Comparison of ENCODE assay signal across 33 cellular contexts in the genomic region with DNA sequence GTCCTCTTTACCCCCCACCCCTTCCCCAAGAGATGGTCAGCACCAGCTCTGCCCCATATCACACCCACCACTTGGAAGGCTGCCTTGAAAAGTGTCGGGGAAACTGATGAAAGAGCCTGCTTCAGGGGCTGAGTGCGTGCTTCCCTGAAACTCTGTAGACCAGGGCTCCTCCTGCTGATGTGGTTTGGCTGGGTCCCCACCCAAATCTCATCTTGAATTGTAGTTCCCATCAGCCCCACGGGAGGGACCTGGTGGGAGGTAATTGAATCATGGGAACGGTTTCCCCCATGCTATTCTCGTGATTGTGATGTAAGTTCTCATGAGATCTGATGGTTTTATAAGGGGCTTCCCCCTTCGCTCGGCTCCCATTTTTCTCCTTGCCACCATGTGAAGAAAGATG.
"Had no signal": no experiment of that assay in that cellular context is flagged by ENCODE, and none has a peak within 500 bp of the region (broad histone marks: within the 10 kb centered on the region; RNA-seq: fewer than 3 reads in every experiment).

No MANE protein-coding gene starts in this region.

- FAIRE-seq: astrocyte, TTC549 had no signal

- H3K9me3 ChIP-seq: adrenal gland, body of pancreas, breast epithelium had no signal

- DNase-seq: activated B cell treated with CpG ODN at 0.5 μM for 24 hours; activated CD4-positive, alpha-beta memory T cell treated with anti-CD3 and anti-CD28 coated beads for 36 hours; activated CD4-positive, alpha-beta T cell treated with anti-CD3 and anti-CD28 coated beads for 4 hours; activated CD4-positive, alpha-beta T cell treated with anti-CD3 and anti-CD28 coated beads, Interleukin-2, amount 10 ng/mL, durations not matched to agents 24 days and 14 days; activated CD4-positive, alpha-beta T cell treated with anti-CD3 and anti-CD28 coated beads, Interleukin-2, amount 50 U/mL, for 1 hour; activated CD4-positive, alpha-beta T cell treated with anti-CD3 and anti-CD28 coated beads, Interleukin-2, amount 50 U/mL, for 4 hours; activated CD4-positive, CD25-positive, alpha-beta regulatory T cell treated with anti-CD3 and anti-CD28 coated beads, Interleukin-2, amount 50 U/mL, for 72 hours; activated CD8-positive, alpha-beta memory T cell treated with anti-CD3 and anti-CD28 coated beads, Interleukin-2, amount 50 U/mL, for 4 hours; activated CD8-positive, alpha-beta T cell treated with anti-CD3 and anti-CD28 coated beads for 36 hours; activated effector memory CD4-positive, alpha-beta T cell treated with anti-CD3 and anti-CD28 coated beads, Interleukin-2, amount 50 U/mL, for 16 hours; activated gamma-delta T cell treated with Interleukin-2 at 50 U/mL for 16 hours; activated naive CD4-positive, alpha-beta T cell; activated naive CD4-positive, alpha-beta T cell treated with anti-CD3 and anti-CD28 coated beads for 36 hours; activated naive CD4-positive, alpha-beta T cell treated with anti-CD3 and anti-CD28 coated beads, Interleukin-2, amount 50 U/mL, for 16 hours; activated naive CD8-positive, alpha-beta T cell treated with anti-CD3 and anti-CD28 coated beads for 36 hours; activated T-cell treated with anti-CD3 and anti-CD28 coated beads for 4 hours; activated T-cell treated with anti-CD3 and anti-CD28 coated beads, Interleukin-2, amount 50 U/mL, for 1 hour; activated T-cell treated with anti-CD3 and anti-CD28 coated beads, Interleukin-2, amount 50 U/mL, for 4 hours; activated T-cell treated with anti-CD3 and anti-CD28 coated beads, Interleukin-2, amount 50 U/mL, for 72 hours; adrenal gland; amniotic stem cell; aorta; body of pancreas; brain microvascular endothelial cell; central memory CD4-positive, alpha-beta T cell; T-helper 2 cell; T-helper 9 cell had no signal

- ATAC-seq: activated CD8-positive, alpha-beta T cell treated with anti-CD3 and anti-CD28 coated beads for 36 hours; activated naive CD4-positive, alpha-beta T cell treated with anti-CD3 and anti-CD28 coated beads, Interleukin-2, amount 50 U/mL, for 72 hours; activated T-cell treated with anti-CD3 and anti-CD28 coated beads, Interleukin-2, amount 50 U/mL, for 4 hours; activated T-cell treated with anti-CD3 and anti-CD28 coated beads, Interleukin-2, amount 50 U/mL, for 72 hours; activated T-helper 17 cell treated with anti-CD3 and anti-CD28 coated beads, Interleukin-2, amount 50 U/mL, for 72 hours; body of pancreas had no signal

- H3K27me3 ChIP-seq: adrenal gland, body of pancreas, brain microvascular endothelial cell, breast epithelium had no signal

- H3K4me3 ChIP-seq: adrenal gland, body of pancreas, breast epithelium had no signal

- H3K36me3 ChIP-seq: adrenal gland, brain microvascular endothelial cell, breast epithelium had no signal

- H3K4me1 ChIP-seq: adrenal gland, body of pancreas, breast epithelium had no signal

- H3K27ac ChIP-seq: adrenal gland, body of pancreas, brain microvascular endothelial cell, breast epithelium, VCaP had no signal
